Comparison of ENCODE assay signal across 8 cellular contexts in the genomic region with DNA sequence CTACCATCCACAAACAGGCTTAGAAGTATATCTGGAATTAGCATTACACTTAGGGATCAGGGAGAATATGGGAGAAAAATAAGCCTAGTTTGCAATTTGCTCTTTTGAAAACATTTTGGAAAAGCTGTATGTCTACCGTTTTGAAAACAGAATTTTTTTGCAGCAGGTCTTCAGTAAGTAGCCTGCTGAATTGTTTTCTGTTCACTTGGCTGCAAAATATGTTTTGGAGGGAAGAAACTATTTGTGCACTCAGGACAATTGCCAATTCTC. TPM values are rescaled to one million over a fixed set of nuclear protein-coding genes. Genes with fewer than 3 reads are reported as not detected.
DNase-seq lines count a peak whose midpoint lies in the region; ATAC-seq and TF ChIP-seq lines count a peak whose summit lies in the region.

No MANE protein-coding gene starts in this region.

- H3K9me3 Mint-ChIP-seq in T-cell, result no peaks in the 10 kb centered on the region

- no peak for TF ChIP-seq CTCF in fibroblast of pulmonary artery (IDR thresholded peaks at IDR 0.05; ENCODE audit: low read length, missing control alignments)

- H3K4me3 Mint-ChIP-seq in T-cell, result peak overlapping the region; percentile 78 to 83 (median 79)

- H3K4me1 Mint-ChIP-seq in T-cell, result peaks cover 56 to 66% (median 60%) of the 10 kb centered on the region in 3 donors

- no peak for DNase-seq in T-cell
- DNase-seq in fibroblast of pulmonary artery (ENCODE audit: low read depth), result no peak
- DNase-seq in smooth muscle cell of the brain vasculature (ENCODE audit: low read depth, low spot score), result peak; percentile 49
- DNase-seq in activated effector memory CD4-positive, alpha-beta T cell treated with Interleukin-2 at 50 U/mL for 16 hours, result no peak

- H3K4me3 ChIP-seq in fibroblast of pulmonary artery (replicated peaks; ENCODE audit: low read depth, low read length), result peak overlapping the region; percentile 64

- TF ChIP-seq POLR2A in GM15510 (IDR thresholded peaks at IDR 0.05; ENCODE audit: borderline replicate concordance, extremely low read depth, insufficient read length), result peak; percentile 3

- peaks cover 14% of the 10 kb centered on the region for H3K36me3 Mint-ChIP-seq in T-cell

- H3K27ac Mint-ChIP-seq in T-cell, result peak overlapping the region; percentile 95 to 98

- CTCF ChIA-PET in T-cell (lab: Charles Lee), result interaction anchor here in 1 of 2 donors (0.5 to 1.7 kb wide), 7 partner anchors 9 to 41 kb away, joined by 3 to 7 read pairs (median 3); a partner anchor contains a TSS

- ATAC-seq in T-cell (replicated peaks in 1 of 4) (peak in 2 of 4 experiments; percentile 12 to 31), HG02610 (IDR thresholded peaks at IDR 0.05; ENCODE audit: unreplicated experiment) (no peak), GM19023 (IDR thresholded peaks at IDR 0.05; ENCODE audit: unreplicated experiment) (no peak), HG03095 (IDR thresholded peaks at IDR 0.05; ENCODE audit: unreplicated experiment) (no peak)

- POLR2A ChIA-PET in T-cell (lab: Charles Lee), result interaction anchor here in 1 of 2 donors (0.6 to 1.2 kb wide), 3 partner anchors 15 to 1581 kb away, joined by 3 to 10 read pairs (median 4); a partner anchor contains a TSS

- H3K27me3 Mint-ChIP-seq in T-cell, result no peaks in the 10 kb centered on the region

RNA-seq across cellular contexts. Expression of a gene that starts 39.6 kb away (rescaled TPM):
- 10 to 100 TPM; 61.0 to 76.6 (median 65.1) TPM for total RNA-seq in T-cell
